ENCODE assay signal across 25 cellular contexts in the genomic region with DNA sequence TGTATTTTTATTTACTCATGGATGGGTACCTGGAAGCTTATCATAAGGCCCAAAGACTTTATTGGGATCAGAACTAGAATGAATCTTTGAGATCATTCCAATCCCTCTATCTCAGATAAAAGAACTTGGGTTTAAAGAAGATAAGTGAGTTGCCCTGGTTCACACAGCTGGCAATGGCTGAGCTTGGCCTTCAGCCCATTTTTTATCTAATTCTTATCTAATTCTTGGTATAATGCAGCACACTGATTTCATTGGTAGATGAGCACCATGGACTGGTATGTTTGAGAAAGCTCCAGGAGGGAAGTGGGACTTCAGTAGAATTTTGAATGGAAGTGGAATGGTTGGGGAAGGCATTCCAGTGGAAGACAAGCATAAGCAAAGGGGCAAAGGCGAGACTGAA.
"Had no signal": no experiment of that assay in that cellular context is flagged by ENCODE, and none has a peak within 500 bp of the region (broad histone marks: within the 10 kb centered on the region; RNA-seq: fewer than 3 reads in every experiment).

No MANE protein-coding gene starts in this region.

- H3K27me3 ChIP-seq: neural progenitor cell, ovary, right lobe of liver, sigmoid colon, stomach, thyroid gland, tibial nerve, upper lobe of left lung, uterus had no signal

- H3K4me3 ChIP-seq: neural progenitor cell, ovary, psoas muscle, right lobe of liver, sigmoid colon, stomach, thoracic aorta, thyroid gland, tibial nerve, upper lobe of left lung, uterus had no signal

- H3K27ac ChIP-seq: neural progenitor cell, ovary, parathyroid adenoma, psoas muscle, right lobe of liver, sigmoid colon, stomach, thoracic aorta, thyroid gland, tibial nerve, upper lobe of left lung, uterus had no signal

- H3K9me3 ChIP-seq: ovary, psoas muscle, right lobe of liver, sigmoid colon, stomach, thoracic aorta, thyroid gland, tibial nerve, upper lobe of left lung, uterus had no signal

- FAIRE-seq: small intestine had no signal

- H3K4me1 ChIP-seq: neural progenitor cell, parathyroid adenoma, psoas muscle, sigmoid colon, stomach, thyroid gland, upper lobe of left lung, uterus had no signal

- H3K36me3 ChIP-seq: neural progenitor cell, ovary, right lobe of liver, sigmoid colon, stomach, thoracic aorta, thyroid gland, tibial nerve, upper lobe of left lung, uterus had no signal

- DNase-seq: natural killer cell; occipital lobe; ovary; posterior cingulate gyrus; psoas muscle; right cardiac atrium; right lobe of liver; sigmoid colon; small intestine; stimulated activated CD4-positive, alpha-beta T cell treated with anti-CD3 and anti-CD28 coated beads, Interleukin-15, amount 100 ng/mL, for 24 hours; stimulated activated CD4-positive, alpha-beta T cell treated with anti-CD3 and anti-CD28 coated beads, Interleukin-2, amount 100 ng/mL, for 24 hours; stimulated activated CD4-positive, alpha-beta T cell treated with anti-CD3 and anti-CD28 coated beads, Interleukin-2, amount 100 ng/mL, for 48 hours; stimulated activated CD4-positive, alpha-beta T cell treated with anti-CD3 and anti-CD28 coated beads, Interleukin-4, amount 100 ng/mL, for 24 hours; stimulated activated naive B cell treated with anti-CD40 and anti-IgM and Interleukin-4, amounts not matched to agents 10 μg/mL and 1 μg/mL and 100 μg/mL, for 72 hours; stimulated activated naive CD4-positive, alpha-beta T cell treated with Interleukin-2 at 50 U/mL for 16 hours; stomach; thyroid gland; trophoblast cell; upper lobe of left lung; uterus had no signal

- ATAC-seq: natural killer cell; psoas muscle; right cardiac atrium; right lobe of liver; stimulated activated effector memory CD8-positive, alpha-beta T cell treated with anti-CD3 and anti-CD28 coated beads, Interleukin-12 subunit alpha, Interleukin-12 subunit beta, amount 100 ng/mL, for 72 hours had no signal
